11 cellular contexts compared by ENCODE assay signal in genomic region chr12:15662303-15662980, GRCh38.
DNase-seq lines count a peak whose midpoint lies in the region; ATAC-seq and TF ChIP-seq lines count a peak whose summit lies in the region.
"Had no signal": no experiment of that assay in that cellular context is flagged by ENCODE, and none has a peak within 500 bp of the region (broad histone marks: within the 10 kb centered on the region; RNA-seq: fewer than 3 reads in every experiment).

No MANE protein-coding gene starts in this region.

- DNase-seq in HFF-Myc (ENCODE audit: extremely low read depth, low read depth) (peak; percentile 47), astrocyte of the cerebellum (ENCODE audit: low read depth) (peak; percentile 72), hepatic stellate cell (ENCODE audit: low spot score) (peak; percentile 72), C1 segment of cervical spinal cord (lab: John Stamatoyannopoulos, UW) (no peak), SHP77 (lab: John Stamatoyannopoulos, UW) (no peak)
- DNase-seq: activated CD4-positive, alpha-beta memory T cell treated with anti-CD3 and anti-CD28 coated beads, Interleukin-2, amount 10 ng/mL, durations not matched to agents 7 days and 5 days; Right ventricle myocardium superior had no signal

- ATAC-seq in GM18907 (IDR thresholded peaks at IDR 0.05; ENCODE audit: unreplicated experiment) (no peak), HG03175 (IDR thresholded peaks at IDR 0.05; ENCODE audit: unreplicated experiment) (no peak)
- ATAC-seq: activated naive CD4-positive, alpha-beta T cell treated with anti-CD3 and anti-CD28 coated beads, Interleukin-2, amount 50 U/mL, for 72 hours; HepG2 had no signal

- TF ChIP-seq CTCF in HFF-Myc (IDR thresholded peaks at IDR 0.05; ENCODE audit: low read depth, low read length, missing control alignments): no peak
- TF ChIP-seq CTCF in astrocyte of the cerebellum (IDR thresholded peaks at IDR 0.05; ENCODE audit: low read depth, low read length, missing control alignments): no peak

- H3K4me3 ChIP-seq in HFF-Myc (replicated peaks; ENCODE audit: low read depth, low read length) (no peak overlapping the region), astrocyte of the cerebellum (ENCODE audit: low read depth, low read length) (no peak overlapping the region)

- in situ Hi-C loops in astrocyte of the cerebellum (cut with HindIII; ENCODE audit: low sequenced_read_pairs): no loop called here

Comparison
In these comparisons a context has a peak if more than half of its experiments do, and no peak if none do; other contexts are left out.
1. DNase-seq: peak in HFF-Myc (single experiment), astrocyte of the cerebellum (single experiment) and hepatic stellate cell (single experiment); none in C1 segment of cervical spinal cord (0 of 14) and SHP77 (0 of 2).